In the genomic region with DNA sequence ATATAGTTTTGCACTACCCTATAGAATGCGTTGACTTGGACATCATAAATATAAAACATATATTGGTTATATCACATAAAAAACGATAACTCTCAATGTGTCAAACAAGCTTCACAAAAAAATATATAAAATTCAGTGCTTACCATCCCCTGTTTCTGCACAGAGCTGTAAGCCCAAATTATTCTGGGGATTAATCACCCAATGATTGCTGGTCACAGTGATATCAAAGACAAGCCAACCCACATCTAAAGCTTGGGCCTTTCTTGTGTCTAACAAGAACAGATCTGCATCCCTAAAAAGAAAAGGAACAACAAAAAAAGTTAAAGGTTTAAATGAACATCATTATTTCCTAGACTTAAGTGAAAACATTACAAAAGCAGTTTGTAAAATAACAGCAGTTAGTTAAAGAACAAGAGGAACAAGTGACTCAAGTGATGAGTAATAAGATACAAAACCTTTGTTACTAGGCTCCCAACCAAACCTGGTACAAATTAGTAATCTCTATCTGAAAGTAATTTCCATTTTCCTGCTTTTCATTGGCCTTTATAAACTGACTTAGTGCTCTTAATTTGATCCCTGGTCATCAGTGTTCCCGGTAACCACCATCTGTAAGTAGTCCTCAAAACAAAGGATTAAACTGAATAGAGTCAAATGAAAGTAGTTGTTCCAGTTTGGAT, we compare ENCODE assay signal across 15 cellular contexts.
DNase-seq lines count a peak whose midpoint lies in the region; ATAC-seq and TF ChIP-seq lines count a peak whose summit lies in the region.
"Had no signal": no experiment of that assay in that cellular context is flagged by ENCODE, and none has a peak within 500 bp of the region (broad histone marks: within the 10 kb centered on the region; RNA-seq: fewer than 3 reads in every experiment).

No MANE protein-coding gene starts in this region.

- H3K9ac ChIP-seq in fibroblast of lung (ENCODE audit: insufficient read depth, low read length): no peak overlapping the region

- no peak overlapping the region for H3K4me3 Mint-ChIP-seq in HFFc6

- POLR2A ChIA-PET in HEK293T (lab: Yijun Ruan, JAX): no interaction called here

- peak overlapping the region; percentile 19; the same call in 1 of the 2 replicates for H3K27ac ChIP-seq in SJSA1
- no peak overlapping the region for H3K27ac ChIP-seq in fibroblast of lung (ENCODE audit: insufficient read depth, low read length)
- H3K27ac ChIP-seq: transverse colon had no signal

- H3K4me3 ChIP-seq in SJSA1 (no peak overlapping the region), fibroblast of lung (replicated peaks in 1 of 4; ENCODE audit: control extremely low read depth in 1 of 4, insufficient read depth in 1 of 4, low read depth in 3 of 4, low read length in 4 of 4) (no peak overlapping the region)
- H3K4me3 ChIP-seq: GM12878, transverse colon had no signal

- H3K4me2 ChIP-seq in fibroblast of lung (ENCODE audit: extremely low read depth, insufficient read depth, low read length): no peak overlapping the region

- DNase-seq in NCI-H82 (lab: John Stamatoyannopoulos, UW) (peak; percentile 4), NCI-H82 treated with DMSO at 0.1 percent for 48 hours (lab: John Stamatoyannopoulos, UW; ENCODE audit: unreplicated experiment) (no peak), SJSA1 (ENCODE audit: low read depth in 1 of 2, low spot score in 2 of 2) (peak in 1 of 2 experiments; percentile 22), fibroblast of lung (ENCODE audit: low read depth in 2 of 2) (peak; percentile 51 to 78), stromal cell of bone marrow (ENCODE audit: low read depth) (peak; percentile 89), HEK293T (ENCODE audit: extremely low spot score) (no peak), HFFc6 (no peak)
- DNase-seq: 8988T, aorta, DMS153, NCI-H1105, NCI-H524 treated with DMSO at 0.1 percent for 48 hours, transverse colon had no signal

- CTCF ChIA-PET in HEK293T (lab: Yijun Ruan, JAX): no interaction called here

- no peaks in the 10 kb centered on the region for H4K20me1 ChIP-seq in fibroblast of lung (ENCODE audit: control insufficient read depth, extremely low read depth, insufficient read depth, low read length)

- ATAC-seq in HG02840 (IDR thresholded peaks at IDR 0.05; ENCODE audit: low FRiP score, unreplicated experiment): no peak
- ATAC-seq: GM12878 had no signal

- H3K36me3 ChIP-seq in SJSA1 (no peaks in the 10 kb centered on the region), fibroblast of lung (ENCODE audit: control insufficient read depth, insufficient read depth, low read length) (no peaks in the 10 kb centered on the region)
- H3K36me3 ChIP-seq: transverse colon had no signal

- no peaks in the 10 kb centered on the region for H3K9me3 Mint-ChIP-seq in HFFc6

- H3K27ac Mint-ChIP-seq in HFFc6: no peak overlapping the region

- H3K79me2 ChIP-seq in fibroblast of lung (ENCODE audit: control insufficient read depth, insufficient read depth, low read length): no peaks in the 10 kb centered on the region

- no peaks in the 10 kb centered on the region for H3K36me3 Mint-ChIP-seq in HFFc6 (ENCODE audit: low read depth)

- H3K9me3 ChIP-seq in SJSA1 (replicated peaks) (no peaks in the 10 kb centered on the region), fibroblast of lung (ENCODE audit: control insufficient read depth, insufficient read depth, low read depth, low read length) (no peaks in the 10 kb centered on the region)
- H3K9me3 ChIP-seq: transverse colon had no signal

- no peaks in the 10 kb centered on the region for H3K4me1 Mint-ChIP-seq in HFFc6 (ENCODE audit: low read depth)

- H3K4me1 ChIP-seq in SJSA1 (replicated peaks) (peaks cover 6% of the 10 kb centered on the region), fibroblast of lung (ENCODE audit: control insufficient read depth, extremely low read depth, insufficient read depth, low read length) (no peaks in the 10 kb centered on the region)
- H3K4me1 ChIP-seq: transverse colon had no signal

- H3K27me3 ChIP-seq in SJSA1 (replicated peaks) (no peaks in the 10 kb centered on the region), fibroblast of lung (ENCODE audit: control insufficient read depth, insufficient read depth, low read length) (no peaks in the 10 kb centered on the region)
- H3K27me3 ChIP-seq: transverse colon had no signal

- TF ChIP-seq CTCF in fibroblast of lung (conservative IDR thresholded peaks at IDR 0.05 in 1 of 2, IDR thresholded peaks at IDR 0.05 in 1 of 2; ENCODE audit: low read depth in 1 of 2, low read length in 2 of 2) (no peak), HFFc6 (IDR thresholded peaks at IDR 0.05) (no peak)

- H3K27me3 Mint-ChIP-seq in HFFc6 (ENCODE audit: insufficient read depth): no peaks in the 10 kb centered on the region; the same call in none of the 2 replicates

- no peak overlapping the region for H2AFZ ChIP-seq in fibroblast of lung (ENCODE audit: low read length)

TF ChIP-seq in HEK293T, 16 proteins besides CTCF, POLR2A, EP300 and RAD21:
- TF ChIP-seq FOXM1 (IDR thresholded peaks at IDR 0.05; ENCODE audit: borderline replicate concordance) (no peak), TARDBP (IDR thresholded peaks at IDR 0.05) (no peak), FOXK2 (IDR thresholded peaks at IDR 0.05) (no peak), SUZ12 (IDR thresholded peaks at IDR 0.05) (no peak), L3MBTL2 (conservative IDR thresholded peaks at IDR 0.05) (no peak)

Comparison
In these comparisons a context has a peak if more than half of its experiments do, and no peak if none do; other contexts are left out.
1. DNase-seq: peak in NCI-H82 (single experiment), fibroblast of lung (2 of 2) and stromal cell of bone marrow (single experiment); none in NCI-H82 treated with DMSO at 0.1 percent for 48 hours (single experiment), HEK293T (single experiment) and HFFc6 (single experiment).